Comparison of ENCODE assay signal across 13 cellular contexts in the genomic region with DNA sequence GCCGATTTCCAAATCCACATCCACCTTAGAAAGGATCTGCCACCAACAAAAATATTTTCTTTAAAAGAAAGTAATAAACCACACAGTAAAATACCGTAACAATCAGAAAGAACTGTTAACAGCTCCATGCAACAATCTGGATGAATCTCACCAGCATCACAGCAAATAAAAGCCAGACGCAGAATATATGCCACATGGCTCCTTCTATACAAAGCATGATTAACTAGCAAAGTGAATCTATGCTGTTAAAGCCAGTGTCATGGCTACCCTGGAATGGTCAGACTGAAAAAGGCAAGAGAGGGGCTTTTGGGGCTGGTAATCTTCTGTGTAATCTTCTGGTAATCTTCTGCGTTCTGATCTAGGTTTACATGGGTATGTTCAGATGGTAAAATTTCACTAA.
DNase-seq lines count a peak whose midpoint lies in the region; TF ChIP-seq lines count a peak whose summit lies in the region.
"Had no signal": no experiment of that assay in that cellular context is flagged by ENCODE, and none has a peak within 500 bp of the region (broad histone marks: within the 10 kb centered on the region; RNA-seq: fewer than 3 reads in every experiment).

No MANE protein-coding gene starts in this region.

- H3K4me1 Mint-ChIP-seq in osteocyte (ENCODE audit: unreplicated experiment) = peaks cover 31% of the 10 kb centered on the region

- peak overlapping the region; percentile 17 for H3K27ac Mint-ChIP-seq in osteocyte (ENCODE audit: unreplicated experiment)
- H3K27ac Mint-ChIP-seq: CD4-positive, alpha-beta T cell had no signal

- peak overlapping the region; percentile 6; the same call in 1 of the 2 replicates for H3K27ac ChIP-seq in GM23248
- H3K27ac ChIP-seq in WERI-Rb-1 = no peak overlapping the region
- H3K27ac ChIP-seq: C4-2B had no signal

- no peak overlapping the region for H3K9ac ChIP-seq in GM23248

- no peaks in the 10 kb centered on the region for H3K9me3 ChIP-seq in BE2C
- no peaks in the 10 kb centered on the region for H3K9me3 ChIP-seq in GM23248 (ENCODE audit: low read depth)
- no peaks in the 10 kb centered on the region for H3K9me3 ChIP-seq in WERI-Rb-1 (ENCODE audit: severe bottlenecking)
- H3K9me3 ChIP-seq: Caco-2 had no signal

- no peak for TF ChIP-seq CTCF in BE2C (IDR thresholded peaks at IDR 0.05; ENCODE audit: low read depth, low read length)
- no peak for TF ChIP-seq CTCF in WERI-Rb-1 (IDR thresholded peaks at IDR 0.05; ENCODE audit: low read depth, low read length)
- TF ChIP-seq CTCF in osteocyte (IDR thresholded peaks at IDR 0.05) = no peak

- no peak overlapping the region for H3K4me3 Mint-ChIP-seq in osteocyte (ENCODE audit: unreplicated experiment)
- H3K4me3 Mint-ChIP-seq: CD4-positive, alpha-beta T cell had no signal

- H3K27me3 ChIP-seq in BE2C = no peaks in the 10 kb centered on the region
- no peaks in the 10 kb centered on the region for H3K27me3 ChIP-seq in GM23248 (replicated peaks; ENCODE audit: insufficient read depth)
- no peaks in the 10 kb centered on the region for H3K27me3 ChIP-seq in WERI-Rb-1 (ENCODE audit: insufficient read depth, low read depth, severe bottlenecking)

- peaks cover 44% of the 10 kb centered on the region for H3F3A ChIP-seq in GM23248 (ENCODE audit: insufficient read depth)

- peaks cover 96% of the 10 kb centered on the region for H3K79me2 ChIP-seq in GM23248 (ENCODE audit: insufficient read depth)

- H3K36me3 Mint-ChIP-seq in osteocyte (ENCODE audit: unreplicated experiment) = peaks cover 59% of the 10 kb centered on the region

- in situ Hi-C loops in GM23248 (cut with MboI) = no loop called here

- no peak overlapping the region for H2AFZ ChIP-seq in GM23248

- H3K9me3 Mint-ChIP-seq in osteocyte (ENCODE audit: unreplicated experiment) = no peaks in the 10 kb centered on the region
- H3K9me3 Mint-ChIP-seq: CD4-positive, alpha-beta T cell had no signal

- H3K4me3 ChIP-seq in BE2C (ENCODE audit: low read depth, low read length) = no peak overlapping the region
- no peak overlapping the region for H3K4me3 ChIP-seq in GM23248
- H3K4me3 ChIP-seq in WERI-Rb-1 (ENCODE audit: low read depth, low read length) = no peak overlapping the region

- peak; percentile 10 for DNase-seq in BE2C
- no peak for DNase-seq in GM23248
- peak; percentile 25 for DNase-seq in WERI-Rb-1
- no peak for DNase-seq in osteocyte (ENCODE audit: extremely low spot score, unreplicated experiment)
- DNase-seq in activated gamma-delta T cell treated with Interleukin-2 at 50 U/mL for 16 hours = no peak
- DNase-seq in NOMO-1 treated with DMSO at 0.1 percent for 48 hours (lab: John Stamatoyannopoulos, UW; ENCODE audit: unreplicated experiment) = no peak
- DNase-seq: ACHN; Caco-2; CD4-positive, alpha-beta T cell; GOT3; H7; IMR-90 had no signal

- no peaks in the 10 kb centered on the region for H3K27me3 Mint-ChIP-seq in osteocyte (ENCODE audit: unreplicated experiment)
- H3K27me3 Mint-ChIP-seq: CD4-positive, alpha-beta T cell had no signal

- no peaks in the 10 kb centered on the region for H3K9me2 ChIP-seq in GM23248 (ENCODE audit: insufficient read depth)

- no peak overlapping the region for H3K4me2 ChIP-seq in GM23248 (ENCODE audit: unreplicated experiment)

- no peaks in the 10 kb centered on the region; the same call in 1 of the 2 replicates for H3K4me1 ChIP-seq in BE2C
- H3K4me1 ChIP-seq in GM23248 (ENCODE audit: insufficient read depth) = peaks cover 46% of the 10 kb centered on the region

- H4K20me1 ChIP-seq in GM23248 (ENCODE audit: insufficient read depth) = no peaks in the 10 kb centered on the region

- H3K36me3 ChIP-seq in BE2C = peaks cover 34% of the 10 kb centered on the region
- peaks cover 25% of the 10 kb centered on the region for H3K36me3 ChIP-seq in GM23248 (ENCODE audit: low read depth)
- peaks cover 80% of the 10 kb centered on the region for H3K36me3 ChIP-seq in WERI-Rb-1

- 53 to 56% methylated on average over 4 of the region's 4 CpGs for WGBS in GM23248 (ENCODE audit: low coverage in 1 of 2, low lambda C conversion rate in 2 of 2, missing lambda C conversion rate in 2 of 2), 2 experiments

Comparison
In these comparisons a context has a peak if more than half of its experiments do, and no peak if none do; other contexts are left out.
1. DNase-seq: peak in BE2C (single experiment) and WERI-Rb-1 (single experiment); none in GM23248 (single experiment), osteocyte (single experiment), activated gamma-delta T cell treated with Interleukin-2 at 50 U/mL for 16 hours (single experiment) and NOMO-1 treated with DMSO at 0.1 percent for 48 hours (single experiment).